ENCODE assay signal across 2 cellular contexts in genomic region chr18:23107718-23108117, GRCh38.
TF ChIP-seq lines count a peak whose summit lies in the region.

No MANE protein-coding gene starts in this region.

TF ChIP-seq in SK-N-SH, 30 proteins besides CTCF, POLR2A, EP300 and RAD21:
- TF ChIP-seq POLR2AphosphoS5 (IDR thresholded peaks at IDR 0.05; ENCODE audit: low read depth, low read length) = no peak
- no peak for TF ChIP-seq NFIC (IDR thresholded peaks at IDR 0.05; ENCODE audit: borderline replicate concordance)
- TF ChIP-seq FOSL2 (IDR thresholded peaks at IDR 0.05; ENCODE audit: borderline replicate concordance, low read depth) = no peak
- no peak for TF ChIP-seq FOXJ3 (CRISPR knock-in tag; IDR thresholded peaks at IDR 0.05)
- TF ChIP-seq IRF3 (IDR thresholded peaks at IDR 0.05; ENCODE audit: low read depth, low read length) = no peak
- no peak for TF ChIP-seq RFX5 (IDR thresholded peaks at IDR 0.05; ENCODE audit: low read length)
- TF ChIP-seq ZBTB33 (IDR thresholded peaks at IDR 0.05; ENCODE audit: borderline replicate concordance, low read depth) = no peak
- TF ChIP-seq FOXM1 (IDR thresholded peaks at IDR 0.05; ENCODE audit: low read depth) = no peak
- no peak for TF ChIP-seq REST (IDR thresholded peaks at IDR 0.05; ENCODE audit: low read depth, low read length)
- TF ChIP-seq SMC3 (IDR thresholded peaks at IDR 0.05; ENCODE audit: low read depth, low read length) = no peak
- no peak for TF ChIP-seq TAF1 (IDR thresholded peaks at IDR 0.05; ENCODE audit: borderline replicate concordance, low read depth, low read length)
- TF ChIP-seq MAX (IDR thresholded peaks at IDR 0.05; ENCODE audit: low read depth) = no peak
- TF ChIP-seq USF1 (IDR thresholded peaks at IDR 0.05; ENCODE audit: borderline replicate concordance, low read depth) = no peak
- no peak for TF ChIP-seq CHD2 (IDR thresholded peaks at IDR 0.05; ENCODE audit: low read length, partially characterized antibody)
- no peak for TF ChIP-seq EZH2phosphoT487 (IDR thresholded peaks at IDR 0.05; ENCODE audit: borderline replicate concordance, low read depth)
- no peak for TF ChIP-seq RCOR1 (IDR thresholded peaks at IDR 0.05; ENCODE audit: low read length)
- no peak for TF ChIP-seq TEAD4 (IDR thresholded peaks at IDR 0.05; ENCODE audit: borderline replicate concordance, insufficient read depth)
- no peak for TF ChIP-seq RXRA (IDR thresholded peaks at IDR 0.05; ENCODE audit: borderline replicate concordance, low read depth)
- TF ChIP-seq MEF2A (IDR thresholded peaks at IDR 0.05; ENCODE audit: borderline replicate concordance, low read depth) = no peak
- no peak for TF ChIP-seq YY1 (IDR thresholded peaks at IDR 0.05; ENCODE audit: low read depth)
TF ChIP-seq in SK-N-SH: peak in this region for 0.

TF ChIP-seq in SK-N-SH treated with all-trans-retinoic acid at 6 μM for 48 hours, 23 proteins besides CTCF, POLR2A, EP300 and RAD21:
- TF ChIP-seq CSRNP3 (CRISPR knock-in tag; IDR thresholded peaks at IDR 0.05) (no peak), ESRRG (CRISPR knock-in tag; IDR thresholded peaks at IDR 0.05) (no peak), ZFP3 (CRISPR knock-in tag; IDR thresholded peaks at IDR 0.05) (no peak), ISL1 (CRISPR knock-in tag; IDR thresholded peaks at IDR 0.05) (no peak), TCF4 (CRISPR knock-in tag; IDR thresholded peaks at IDR 0.05; ENCODE audit: borderline replicate concordance) (no peak), CREB5 (CRISPR knock-in tag; IDR thresholded peaks at IDR 0.05; ENCODE audit: low read depth) (no peak), ARNTL (CRISPR knock-in tag; IDR thresholded peaks at IDR 0.05; ENCODE audit: borderline replicate concordance, low read depth) (no peak), ZFP30 (CRISPR knock-in tag; IDR thresholded peaks at IDR 0.05) (no peak), GLIS3 (CRISPR knock-in tag; IDR thresholded peaks at IDR 0.05) (no peak), OSR1 (CRISPR knock-in tag; IDR thresholded peaks at IDR 0.05) (no peak), POU6F1 (CRISPR knock-in tag; IDR thresholded peaks at IDR 0.05; ENCODE audit: borderline replicate concordance, low read depth) (no peak), RARB (CRISPR knock-in tag; IDR thresholded peaks at IDR 0.05) (no peak), PPARA (CRISPR knock-in tag; IDR thresholded peaks at IDR 0.05; ENCODE audit: borderline replicate concordance) (no peak), BACH2 (CRISPR knock-in tag; IDR thresholded peaks at IDR 0.05; ENCODE audit: borderline replicate concordance) (no peak), ZNF8 (CRISPR knock-in tag; IDR thresholded peaks at IDR 0.05) (no peak), TOX (CRISPR knock-in tag; IDR thresholded peaks at IDR 0.05; ENCODE audit: borderline replicate concordance) (no peak), ZNF70 (CRISPR knock-in tag; IDR thresholded peaks at IDR 0.05) (no peak), TSHZ2 (CRISPR knock-in tag; IDR thresholded peaks at IDR 0.05) (no peak), ZC3H10 (CRISPR knock-in tag; IDR thresholded peaks at IDR 0.05) (no peak)
